In genomic region chr17:29291163-29291752, GRCh38 we compare ENCODE assay signal across 1 cellular context.
TF ChIP-seq lines count a peak whose summit lies in the region.

No MANE protein-coding gene starts in this region.

TF ChIP-seq in H1, 55 proteins besides CTCF, POLR2A, EP300 and RAD21 (continued from another document):
- TF ChIP-seq CHD7 (IDR thresholded peaks at IDR 0.05; ENCODE audit: insufficient replicate concordance, low read length) (peak; percentile 32), ATF3 (IDR thresholded peaks at IDR 0.05; ENCODE audit: insufficient read depth, low read depth, low read length) (no peak), USF2 (IDR thresholded peaks at IDR 0.05; ENCODE audit: low read length) (no peak), CTBP2 (IDR thresholded peaks at IDR 0.05; ENCODE audit: borderline replicate concordance, insufficient read depth, insufficient read length, low read length) (no peak), CEBPB (IDR thresholded peaks at IDR 0.05; ENCODE audit: low read depth, low read length) (peak; percentile 68), BRCA1 (IDR thresholded peaks at IDR 0.05; ENCODE audit: low read depth, low read length) (no peak), CBX8 (IDR thresholded peaks at IDR 0.05; ENCODE audit: borderline replicate concordance, low read depth, low read length) (no peak), MAFK (IDR thresholded peaks at IDR 0.05; ENCODE audit: low read depth, low read length) (peak; percentile 54)
